In the genomic region with DNA sequence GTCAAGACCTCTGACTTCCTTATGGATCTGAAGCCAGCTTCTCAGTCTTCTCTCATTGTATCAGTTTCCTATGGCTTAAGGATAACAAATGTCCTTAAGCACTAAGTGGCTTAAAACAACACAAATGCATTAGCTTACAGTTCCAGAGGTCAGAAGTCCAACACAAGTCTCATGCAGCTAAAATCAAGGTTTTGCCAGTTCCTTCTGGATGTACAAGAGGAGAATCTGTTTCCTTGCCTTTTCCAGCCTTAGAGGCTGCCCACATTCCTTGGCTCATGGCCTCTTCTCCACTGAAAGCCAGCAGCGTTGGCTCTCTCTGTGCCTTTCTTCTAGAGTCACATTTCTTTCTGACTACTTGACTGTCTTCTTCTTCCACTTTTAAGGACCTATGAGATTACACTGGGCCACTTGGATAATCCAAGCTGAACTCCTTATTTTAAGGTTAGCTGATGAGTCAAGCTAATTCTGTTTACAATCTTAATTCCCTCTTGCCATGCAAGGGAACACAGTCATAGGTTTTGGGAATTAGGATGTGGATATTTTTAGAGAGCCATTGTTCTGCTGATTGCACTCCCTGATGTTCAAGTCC, we compare ENCODE assay signal across 18 cellular contexts.
A peak's percentile ranks its signal among the peaks of the same experiment; 100 is the strongest.
DNase-seq lines count a peak whose midpoint lies in the region; ATAC-seq, FAIRE-seq and TF ChIP-seq lines count a peak whose summit lies in the region.
"Had no signal": no experiment of that assay in that cellular context is flagged by ENCODE, and none has a peak within 500 bp of the region (broad histone marks: within the 10 kb centered on the region; RNA-seq: fewer than 3 reads in every experiment).

No MANE protein-coding gene starts in this region.

- H3K4me3 ChIP-seq in OCI-LY1 (ENCODE audit: low read depth, low read length, poor library complexity, severe bottlenecking) (no peak overlapping the region), K562 (no peak overlapping the region), neutrophil (ENCODE audit: low read depth in 1 of 2, low read length in 1 of 2) (no peak overlapping the region)

- BruUV-seq in K562 (replicated peaks; lab: Mats Ljungman, UMichigan) = no TSS peak

- H3K27ac ChIP-seq in OCI-LY1 (ENCODE audit: low read depth, low read length, poor library complexity, severe bottlenecking) (peak overlapping the region; percentile 99), K562 (ENCODE audit: extremely low read depth, low read depth, low read length) (no peak overlapping the region), neutrophil (peak overlapping the region; percentile 79)

- H3K9ac ChIP-seq in OCI-LY1 (ENCODE audit: low read length) (no peak overlapping the region; the same call in 1 of the 2 replicates), K562 (ENCODE audit: insufficient read depth in 1 of 2, low read depth in 2 of 2, low read length in 2 of 2) (no peak overlapping the region)

- POLR2A ChIA-PET in K562 (lab: Yijun Ruan, JAX) = interaction anchor here (0.6 to 1.0 kb wide), 2 partner anchors 11 kb away, joined by 3 read pairs; no protein-coding TSS in a partner anchor

- no peaks in the 10 kb centered on the region for H3K9me2 ChIP-seq in OCI-LY1 (ENCODE audit: low read depth, low read length)

- WGBS in K562 (ENCODE audit: insufficient coverage, low coverage, missing lambda C conversion rate) = 33% methylated on average over 1 of the region's 1 CpG

- TF ChIP-seq RAD21 in K562 (CRISPR knock-in tag; conservative IDR thresholded peaks at IDR 0.05 in 1 of 2, IDR thresholded peaks at IDR 0.05 in 1 of 2) = no peak

- no peaks in the 10 kb centered on the region for H4K20me1 ChIP-seq in OCI-LY1 (ENCODE audit: insufficient read depth, low read length)
- H4K20me1 ChIP-seq in K562 (replicated peaks; ENCODE audit: control insufficient read depth, insufficient read depth, low read length) = no peaks in the 10 kb centered on the region

- TF ChIP-seq POLR2A in K562 (conservative IDR thresholded peaks at IDR 0.05) = no peak

- in situ Hi-C loops in K562 (cut with MboI) = no loop called here

- H3K79me2 ChIP-seq in OCI-LY1 (ENCODE audit: insufficient read depth, low read length) = no peaks in the 10 kb centered on the region
- H3K79me2 ChIP-seq in K562 (ENCODE audit: control insufficient read depth, insufficient read depth, low read length) = no peaks in the 10 kb centered on the region

- TF ChIP-seq EP300 in K562 (IDR thresholded peaks at IDR 0.05; ENCODE audit: low read length) = no peak

- H3K36me3 ChIP-seq in OCI-LY1 (ENCODE audit: insufficient read depth, low read length) (no peaks in the 10 kb centered on the region), K562 (ENCODE audit: control insufficient read depth, insufficient read depth, low read length) (no peaks in the 10 kb centered on the region), neutrophil (no peaks in the 10 kb centered on the region)

- H2AFZ ChIP-seq in OCI-LY1 (ENCODE audit: low read length) (no peak overlapping the region), K562 (ENCODE audit: low read depth, low read length) (no peak overlapping the region)

- CTCF ChIA-PET in K562 (lab: Yijun Ruan, JAX; ENCODE audit: low intra/inter-chr PET ratio) = no interaction called here

- ATAC-seq in K562 (no peak), GM19023 (IDR thresholded peaks at IDR 0.05; ENCODE audit: unreplicated experiment) (no peak)

- H3K9me3 ChIP-seq in OCI-LY1 (ENCODE audit: low read length) (no peaks in the 10 kb centered on the region), K562 (replicated peaks; ENCODE audit: control insufficient read depth, insufficient read depth, low read depth, low read length) (no peaks in the 10 kb centered on the region), neutrophil (no peaks in the 10 kb centered on the region)

- intact Hi-C loops in K562 (cut with micrococcal nuclease) = no loop called here

- no peaks in the 10 kb centered on the region for H3K9me1 ChIP-seq in K562 (ENCODE audit: control insufficient read depth, insufficient read depth, low read length)

- H3K4me1 ChIP-seq in OCI-LY1 (ENCODE audit: insufficient read depth, low read length, severe bottlenecking) = peaks cover 75% of the 10 kb centered on the region
- peaks cover 0 to 8% of the 10 kb centered on the region in 2 experiments; a peak in 2 of 5 replicates for H3K4me1 ChIP-seq in K562 (replicated peaks in 1 of 2; ENCODE audit: control insufficient read depth in 2 of 2, insufficient read depth in 2 of 2, low read length in 2 of 2)
- peaks cover 17 to 18% of the 10 kb centered on the region in 2 experiments for H3K4me1 ChIP-seq in neutrophil (ENCODE audit: control insufficient read depth in 1 of 2, insufficient read depth in 1 of 2, low read depth in 1 of 2, low read length in 1 of 2)

- H3K4me2 ChIP-seq in OCI-LY1 (ENCODE audit: low read length) (no peak overlapping the region), K562 (ENCODE audit: insufficient read depth, low read length) (no peak overlapping the region)

- DNase-seq in EH (ENCODE audit: low read depth) (peak; percentile 79), K562 (ENCODE audit: extremely low read depth in 1 of 4, low spot score in 3 of 4) (no peak), GM19240 (ENCODE audit: insufficient read length, low spot score) (no peak), OCI-M2 (lab: John Stamatoyannopoulos, UW; ENCODE audit: unreplicated experiment) (no peak), GM19238 (ENCODE audit: insufficient read length, low spot score) (no peak)
- DNase-seq: activated CD4-positive, alpha-beta memory T cell treated with anti-CD3 and anti-CD28 coated beads, Interleukin-2, amount 10 ng/mL, durations not matched to agents 7 days and 5 days; activated gamma-delta T cell; effector CD4-positive, alpha-beta T cell; islet precursor cell; midbrain; MM.1S; NCI-H774; SIG-M5; stimulated activated CD4-positive, alpha-beta T cell treated with anti-CD3 and anti-CD28 coated beads, Interleukin-12 subunit alpha, Interleukin-12 subunit beta, amount 100 ng/mL, for 4 hours; T1000 had no signal

- H3F3A ChIP-seq in OCI-LY1 (ENCODE audit: insufficient read depth, low read length) = peaks cover 11% of the 10 kb centered on the region

- no peak for FAIRE-seq in K562 (lab: Jason Lieb, UNC)

- no peaks in the 10 kb centered on the region for H3K27me3 ChIP-seq in OCI-LY1 (ENCODE audit: insufficient read depth, low read length)
- no peaks in the 10 kb centered on the region for H3K27me3 ChIP-seq in K562 (ENCODE audit: control insufficient read depth in 2 of 2, insufficient read depth in 2 of 2, low read length in 2 of 2)
- H3K27me3 ChIP-seq in neutrophil = no peaks in the 10 kb centered on the region

- TF ChIP-seq CTCF in OCI-LY1 (IDR thresholded peaks at IDR 0.05; ENCODE audit: low read length) (no peak), K562 (IDR thresholded peaks at IDR 0.05 in 2 of 3, conservative IDR thresholded peaks at IDR 0.05 in 1 of 3; ENCODE audit: insufficient read depth in 2 of 3, low read depth in 1 of 3, low read length in 3 of 3) (no peak), neutrophil (IDR thresholded peaks at IDR 0.05) (no peak)

TF ChIP-seq in K562, 482 proteins besides CTCF, POLR2A, EP300 and RAD21:
- TF ChIP-seq EWSR1 (IDR thresholded peaks at IDR 0.05; ENCODE audit: borderline replicate concordance, low read depth, partially characterized antibody) (peak; percentile 65), STAT5B (CRISPR knock-in tag; IDR thresholded peaks at IDR 0.05) (no peak), TBP (optimal IDR thresholded peaks at IDR 0.05; ENCODE audit: low read depth, low read length) (no peak), RBM25 (IDR thresholded peaks at IDR 0.05; ENCODE audit: low read depth, low read length, severe bottlenecking) (peak; percentile 14), RCOR1 (IDR thresholded peaks at IDR 0.05; ENCODE audit: borderline replicate concordance in 1 of 2, low read depth in 2 of 2, low read length in 2 of 2) (no peak)
- TF ChIP-seq, protein P1, sequence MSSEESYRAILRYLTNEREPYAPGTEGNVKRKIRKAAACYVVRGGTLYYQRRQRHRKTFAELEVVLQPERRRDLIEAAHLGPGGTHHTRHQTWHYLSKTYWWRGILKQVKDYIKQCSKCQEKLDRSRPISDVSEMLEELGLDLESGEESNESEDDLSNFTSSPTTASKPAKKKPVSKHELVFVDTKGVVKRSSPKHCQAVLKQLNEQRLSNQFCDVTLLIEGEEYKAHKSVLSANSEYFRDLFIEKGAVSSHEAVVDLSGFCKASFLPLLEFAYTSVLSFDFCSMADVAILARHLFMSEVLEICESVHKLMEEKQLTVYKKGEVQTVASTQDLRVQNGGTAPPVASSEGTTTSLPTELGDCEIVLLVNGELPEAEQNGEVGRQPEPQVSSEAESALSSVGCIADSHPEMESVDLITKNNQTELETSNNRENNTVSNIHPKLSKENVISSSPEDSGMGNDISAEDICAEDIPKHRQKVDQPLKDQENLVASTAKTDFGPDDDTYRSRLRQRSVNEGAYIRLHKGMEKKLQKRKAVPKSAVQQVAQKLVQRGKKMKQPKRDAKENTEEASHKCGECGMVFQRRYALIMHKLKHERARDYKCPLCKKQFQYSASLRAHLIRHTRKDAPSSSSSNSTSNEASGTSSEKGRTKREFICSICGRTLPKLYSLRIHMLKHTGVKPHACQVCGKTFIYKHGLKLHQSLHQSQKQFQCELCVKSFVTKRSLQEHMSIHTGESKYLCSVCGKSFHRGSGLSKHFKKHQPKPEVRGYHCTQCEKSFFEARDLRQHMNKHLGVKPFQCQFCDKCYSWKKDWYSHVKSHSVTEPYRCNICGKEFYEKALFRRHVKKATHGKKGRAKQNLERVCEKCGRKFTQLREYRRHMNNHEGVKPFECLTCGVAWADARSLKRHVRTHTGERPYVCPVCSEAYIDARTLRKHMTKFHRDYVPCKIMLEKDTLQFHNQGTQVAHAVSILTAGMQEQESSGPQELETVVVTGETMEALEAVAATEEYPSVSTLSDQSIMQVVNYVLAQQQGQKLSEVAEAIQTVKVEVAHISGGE (CRISPR knock-in tag; IDR thresholded peaks at IDR 0.05) = peak in 1 of 3 experiments; percentile 75; a peak in 2 of 6 replicates
